Comparison of ENCODE assay signal across 15 cellular contexts in the genomic region with DNA sequence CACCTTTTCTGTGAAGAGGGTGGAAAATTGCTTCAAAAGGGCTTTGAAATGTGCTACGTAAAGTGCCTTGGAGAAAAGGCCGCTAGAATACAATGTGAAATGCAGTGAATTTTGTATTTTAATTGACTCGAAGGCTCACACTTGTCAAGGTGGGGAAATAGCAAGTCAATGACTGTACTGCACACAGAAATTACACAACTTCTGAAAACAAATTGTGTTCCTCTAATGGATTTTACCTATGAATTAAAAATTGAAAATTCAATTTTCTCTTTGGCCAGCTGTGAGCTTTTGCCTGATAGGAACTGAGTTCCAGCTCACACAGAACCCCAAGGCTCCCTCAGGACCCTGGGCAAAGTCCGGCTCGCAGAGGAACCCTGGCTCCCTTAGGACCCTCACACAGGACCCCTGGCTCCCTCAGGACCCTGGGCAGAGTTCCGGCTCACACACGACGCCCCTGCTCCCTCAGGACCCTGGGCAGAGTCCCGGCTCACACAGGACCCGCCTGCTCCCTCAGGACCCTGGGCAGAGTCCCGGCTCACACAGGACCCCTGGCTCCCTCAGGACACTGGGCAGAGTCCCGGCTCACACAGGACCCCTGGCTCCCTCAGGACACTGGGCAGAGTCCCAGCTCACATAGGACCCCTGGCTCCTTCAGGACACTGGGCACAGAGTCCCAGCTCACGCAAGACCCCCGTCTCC.
DNase-seq lines count a peak whose midpoint lies in the region; ATAC-seq, FAIRE-seq and TF ChIP-seq lines count a peak whose summit lies in the region.
"Had no signal": no experiment of that assay in that cellular context is flagged by ENCODE, and none has a peak within 500 bp of the region (broad histone marks: within the 10 kb centered on the region; RNA-seq: fewer than 3 reads in every experiment).

No MANE protein-coding gene starts in this region.

- CTCF ChIA-PET in naive thymus-derived CD4-positive, alpha-beta T cell (lab: Charles Lee), result no interaction called here

- H3K27ac Mint-ChIP-seq in endothelial cell (ENCODE audit: unreplicated experiment) (no peak overlapping the region), mesothelial cell of epicardium (no peak overlapping the region)
- no peak overlapping the region for H3K27ac Mint-ChIP-seq in naive thymus-derived CD4-positive, alpha-beta T cell
- no peak overlapping the region for H3K27ac Mint-ChIP-seq in activated T-cell treated with anti-CD3 and anti-CD28 coated beads, Interleukin-2, amount 50 U/mL, for 72 hours
- H3K27ac Mint-ChIP-seq: CD8-positive, alpha-beta T cell had no signal

- TF ChIP-seq CTCF in endothelial cell (IDR thresholded peaks at IDR 0.05; ENCODE audit: unreplicated experiment), result no peak
- TF ChIP-seq CTCF in mesothelial cell of epicardium (IDR thresholded peaks at IDR 0.05; ENCODE audit: unreplicated experiment), result no peak

- H3K4me1 ChIP-seq in naive thymus-derived CD4-positive, alpha-beta T cell (ENCODE audit: control insufficient read depth in 2 of 2, insufficient read depth in 2 of 2, low read length in 2 of 2), result no peaks in the 10 kb centered on the region

- POLR2A ChIA-PET in naive thymus-derived CD4-positive, alpha-beta T cell (lab: Charles Lee), result no interaction called here

- no peaks in the 10 kb centered on the region for H3K36me3 ChIP-seq in naive thymus-derived CD4-positive, alpha-beta T cell (ENCODE audit: control insufficient read depth in 2 of 3, insufficient read depth in 3 of 3, low read length in 3 of 3)
- H3K36me3 ChIP-seq: BLaER1 had no signal

- no peaks in the 10 kb centered on the region for H3K9me3 ChIP-seq in naive thymus-derived CD4-positive, alpha-beta T cell (ENCODE audit: control insufficient read depth in 2 of 3, low read length in 3 of 3)
- H3K9me3 ChIP-seq: BLaER1 had no signal

- no peak overlapping the region for H3K27ac ChIP-seq in naive thymus-derived CD4-positive, alpha-beta T cell (ENCODE audit: low read depth, low read length)
- H3K27ac ChIP-seq: BLaER1, RWPE1 had no signal

- intact Hi-C loops in left ventricle myocardium superior (cut with micrococcal nuclease), result no loop called here
- intact Hi-C loops in Right ventricle myocardium superior (cut with DNase I), result no loop called here
- intact Hi-C loops in naive thymus-derived CD4-positive, alpha-beta T cell (cut with micrococcal nuclease), result no loop called here

- peaks cover 11% of the 10 kb centered on the region for H3K27me3 Mint-ChIP-seq in endothelial cell (ENCODE audit: unreplicated experiment)
- peaks cover 0 to 22% (median 11%) of the 10 kb centered on the region in 5 donors for H3K27me3 Mint-ChIP-seq in naive thymus-derived CD4-positive, alpha-beta T cell
- H3K27me3 Mint-ChIP-seq in mesothelial cell of epicardium (ENCODE audit: low read depth), result peaks cover 29% of the 10 kb centered on the region
- H3K27me3 Mint-ChIP-seq in activated T-cell treated with anti-CD3 and anti-CD28 coated beads, Interleukin-2, amount 50 U/mL, for 72 hours (ENCODE audit: low read depth), result no peaks in the 10 kb centered on the region

- ATAC-seq in left ventricle myocardium superior, result no peak
- ATAC-seq in Right ventricle myocardium superior (ENCODE audit: poor library complexity), result no peak
- peak; percentile 14 for ATAC-seq in naive thymus-derived CD4-positive, alpha-beta T cell
- no peak for ATAC-seq in GM18502 (IDR thresholded peaks at IDR 0.05; ENCODE audit: poor library complexity, unreplicated experiment)
- ATAC-seq in activated T-cell treated with anti-CD3 and anti-CD28 coated beads, Interleukin-2, amount 50 U/mL, for 72 hours (replicated peaks in 1 of 2), result no peak
- ATAC-seq: CD8-positive, alpha-beta T cell had no signal

- DNase-seq in left ventricle myocardium superior (peak; percentile 40), Right ventricle myocardium superior (no peak), endothelial cell (ENCODE audit: low spot score) (peak; percentile 20), mesothelial cell of epicardium (ENCODE audit: low spot score in 2 of 2, unreplicated experiment in 2 of 2) (no peak), HTR-8/SVneo (ENCODE audit: insufficient read length, low spot score) (no peak)
- DNase-seq in naive thymus-derived CD4-positive, alpha-beta T cell, result peak in 1 of 9 donors; percentile 17
- DNase-seq in activated T-cell treated with anti-CD3 and anti-CD28 coated beads, Interleukin-2, amount 50 U/mL, for 72 hours, result no peak
- DNase-seq: CD8-positive, alpha-beta T cell; HCEC 1CT; NCI-H1930; NCI-H2171 treated with DMSO at 0.1 percent for 48 hours; NCI-H774 had no signal

- H3K27me3 ChIP-seq in naive thymus-derived CD4-positive, alpha-beta T cell (ENCODE audit: control insufficient read depth in 2 of 2, insufficient read depth in 2 of 2, low read length in 2 of 2), result no peaks in the 10 kb centered on the region

- H3K9me3 Mint-ChIP-seq in endothelial cell (ENCODE audit: unreplicated experiment), result no peaks in the 10 kb centered on the region
- H3K9me3 Mint-ChIP-seq in naive thymus-derived CD4-positive, alpha-beta T cell, result peaks cover 0 to 3% (median 0%) of the 10 kb centered on the region in 11 donors
- no peaks in the 10 kb centered on the region for H3K9me3 Mint-ChIP-seq in mesothelial cell of epicardium
- H3K9me3 Mint-ChIP-seq in activated T-cell treated with anti-CD3 and anti-CD28 coated beads, Interleukin-2, amount 50 U/mL, for 72 hours, result no peaks in the 10 kb centered on the region
- H3K9me3 Mint-ChIP-seq: CD8-positive, alpha-beta T cell had no signal

- FAIRE-seq in HTR-8/SVneo (lab: Jason Lieb, UNC), result no peak

- H3K4me3 ChIP-seq in naive thymus-derived CD4-positive, alpha-beta T cell (ENCODE audit: low read length), result no peak overlapping the region
- H3K4me3 ChIP-seq: BLaER1 had no signal

- H3K4me3 Mint-ChIP-seq in endothelial cell (ENCODE audit: unreplicated experiment), result no peak overlapping the region
- H3K4me3 Mint-ChIP-seq in naive thymus-derived CD4-positive, alpha-beta T cell, result no peak overlapping the region
- no peak overlapping the region for H3K4me3 Mint-ChIP-seq in mesothelial cell of epicardium
- no peak overlapping the region for H3K4me3 Mint-ChIP-seq in activated T-cell treated with anti-CD3 and anti-CD28 coated beads, Interleukin-2, amount 50 U/mL, for 72 hours
- H3K4me3 Mint-ChIP-seq: CD8-positive, alpha-beta T cell had no signal

- H3K36me3 Mint-ChIP-seq in endothelial cell (ENCODE audit: low read depth, unreplicated experiment) (no peaks in the 10 kb centered on the region), mesothelial cell of epicardium (no peaks in the 10 kb centered on the region)
- no peaks in the 10 kb centered on the region for H3K36me3 Mint-ChIP-seq in naive thymus-derived CD4-positive, alpha-beta T cell
- no peaks in the 10 kb centered on the region for H3K36me3 Mint-ChIP-seq in activated T-cell treated with anti-CD3 and anti-CD28 coated beads, Interleukin-2, amount 50 U/mL, for 72 hours (ENCODE audit: insufficient read depth in 2 of 2)
- H3K36me3 Mint-ChIP-seq: CD8-positive, alpha-beta T cell had no signal

- H3K4me1 Mint-ChIP-seq in endothelial cell (ENCODE audit: unreplicated experiment) (peaks cover 8% of the 10 kb centered on the region), mesothelial cell of epicardium (no peaks in the 10 kb centered on the region)
- H3K4me1 Mint-ChIP-seq in naive thymus-derived CD4-positive, alpha-beta T cell, result no peaks in the 10 kb centered on the region
- H3K4me1 Mint-ChIP-seq in activated T-cell treated with anti-CD3 and anti-CD28 coated beads, Interleukin-2, amount 50 U/mL, for 72 hours (ENCODE audit: low read depth), result no peaks in the 10 kb centered on the region

Comparison
In these comparisons a context has a peak if more than half of its experiments do, and no peak if none do; other contexts are left out.
1. DNase-seq: peak in left ventricle myocardium superior (single experiment) and endothelial cell (single experiment); none in Right ventricle myocardium superior (single experiment), mesothelial cell of epicardium (0 of 2), activated T-cell treated with anti-CD3 and anti-CD28 coated beads, Interleukin-2, amount 50 U/mL, for 72 hours (0 of 2) and HTR-8/SVneo (single experiment).